ENCODE assay signal across 13 cellular contexts in the genomic region with DNA sequence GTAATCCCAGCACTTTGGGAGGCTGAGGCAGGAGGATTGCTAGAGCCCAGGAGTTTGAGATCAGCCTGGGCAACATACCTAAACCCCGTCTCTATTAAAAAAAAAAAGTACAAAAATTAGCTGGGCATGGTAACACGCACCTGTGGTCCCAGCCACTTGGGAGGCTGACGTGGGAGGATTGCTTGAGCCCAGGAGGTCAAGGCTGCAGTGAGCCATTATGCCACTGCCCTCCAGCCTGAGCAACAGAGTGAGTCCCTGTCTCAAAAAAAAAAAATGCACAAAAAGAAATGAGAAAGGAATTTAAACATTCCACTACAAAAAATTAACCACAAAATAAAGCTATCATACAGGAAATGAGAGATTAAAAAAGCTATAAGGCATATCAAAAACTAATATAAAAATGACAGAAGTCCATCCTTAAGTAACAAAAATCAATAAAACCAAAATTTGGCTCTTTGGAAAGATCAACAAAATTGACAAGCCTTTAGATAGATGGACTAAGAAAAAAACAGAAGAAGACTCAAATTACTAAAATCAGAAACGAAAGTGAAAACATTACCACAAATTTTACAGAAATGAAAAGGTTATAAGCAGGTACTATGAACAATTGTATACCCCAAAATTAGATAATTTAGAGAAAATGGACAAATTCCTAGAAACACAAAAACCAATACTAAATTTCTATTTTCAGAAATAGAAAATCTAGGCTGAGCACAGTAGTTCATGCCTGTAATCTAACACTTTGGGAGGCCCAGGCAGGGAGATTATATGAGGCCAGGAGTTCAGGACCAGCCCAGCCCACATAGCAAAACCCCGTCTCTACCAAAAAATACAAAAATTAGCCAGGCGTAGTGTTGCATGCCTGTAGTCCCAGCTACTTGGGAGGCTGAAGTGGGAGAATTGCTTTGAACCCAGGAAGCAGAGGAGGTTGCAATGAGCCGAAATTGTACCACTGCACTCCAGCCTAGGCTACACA. TPM values are rescaled to one million over a fixed set of nuclear protein-coding genes. Genes with fewer than 3 reads are reported as not detected.
A peak's percentile ranks its signal among the peaks of the same experiment; 100 is the strongest.
DNase-seq lines count a peak whose midpoint lies in the region; ATAC-seq, FAIRE-seq and TF ChIP-seq lines count a peak whose summit lies in the region.
"Had no signal": no experiment of that assay in that cellular context is flagged by ENCODE, and none has a peak within 500 bp of the region (broad histone marks: within the 10 kb centered on the region; RNA-seq: fewer than 3 reads in every experiment).

No MANE protein-coding gene starts in this region.

- DNase-seq in activated CD8-positive, alpha-beta T cell treated with anti-CD3 and anti-CD28 coated beads, Interleukin-2, amount 10 ng/mL, durations not matched to agents 7 days and 5 days, result no peak
- DNase-seq in NCI-H1105 treated with DMSO at 0.1 percent for 48 hours (lab: John Stamatoyannopoulos, UW) (no peak), progenitor cell of endocrine pancreas (ENCODE audit: low spot score, unreplicated experiment) (no peak), D721Med (ENCODE audit: insufficient read length, low spot score) (no peak), RCC 7860 (ENCODE audit: low spot score) (no peak)
- DNase-seq: anterior cingulate cortex, NCI-H2081, retina had no signal

- H3K4me3 Mint-ChIP-seq in activated CD8-positive, alpha-beta T cell treated with anti-CD3 and anti-CD28 coated beads, Interleukin-2, amount 10 ng/mL, durations not matched to agents 7 days and 5 days, result peak overlapping the region; percentile 22
- no peak overlapping the region for H3K4me3 Mint-ChIP-seq in progenitor cell of endocrine pancreas (ENCODE audit: low read depth)

- peaks cover 13% of the 10 kb centered on the region for H3K36me3 Mint-ChIP-seq in activated CD8-positive, alpha-beta T cell treated with anti-CD3 and anti-CD28 coated beads, Interleukin-2, amount 10 ng/mL, durations not matched to agents 7 days and 5 days (ENCODE audit: low read depth)
- H3K36me3 Mint-ChIP-seq in progenitor cell of endocrine pancreas (ENCODE audit: insufficient read depth), result peaks cover 4% of the 10 kb centered on the region

- ATAC-seq in GM18519 (IDR thresholded peaks at IDR 0.05; ENCODE audit: low FRiP score, unreplicated experiment) (peak; percentile 64), GM21447 (IDR thresholded peaks at IDR 0.05; ENCODE audit: unreplicated experiment) (peak; percentile 83), HG03095 (IDR thresholded peaks at IDR 0.05; ENCODE audit: unreplicated experiment) (peak; percentile 87)
- ATAC-seq in activated CD8-positive, alpha-beta T cell treated with anti-CD3 and anti-CD28 coated beads, Interleukin-2, amount 10 ng/mL, durations not matched to agents 7 days and 5 days, result peak; percentile 47

- TF ChIP-seq CTCF in progenitor cell of endocrine pancreas (IDR thresholded peaks at IDR 0.05; ENCODE audit: unreplicated experiment) (no peak), D721Med (IDR thresholded peaks at IDR 0.05; ENCODE audit: insufficient read depth, missing control alignments) (no peak)

- peaks cover 16% of the 10 kb centered on the region for H3K9me3 Mint-ChIP-seq in activated CD8-positive, alpha-beta T cell treated with anti-CD3 and anti-CD28 coated beads, Interleukin-2, amount 10 ng/mL, durations not matched to agents 7 days and 5 days (ENCODE audit: insufficient read depth)
- H3K9me3 Mint-ChIP-seq in progenitor cell of endocrine pancreas (ENCODE audit: low read depth), result peaks cover 23% of the 10 kb centered on the region

- peaks cover 20% of the 10 kb centered on the region for H3K4me1 Mint-ChIP-seq in activated CD8-positive, alpha-beta T cell treated with anti-CD3 and anti-CD28 coated beads, Interleukin-2, amount 10 ng/mL, durations not matched to agents 7 days and 5 days (ENCODE audit: low read depth)
- peaks cover 7% of the 10 kb centered on the region for H3K4me1 Mint-ChIP-seq in progenitor cell of endocrine pancreas (ENCODE audit: low read depth)

- FAIRE-seq in D721Med (lab: Jason Lieb, UNC) (no peak), RCC 7860 (lab: Jason Lieb, UNC) (no peak)
- FAIRE-seq: endothelial cell of umbilical vein, urothelium cell line had no signal

- POLR2A ChIA-PET in activated CD8-positive, alpha-beta T cell treated with anti-CD3 and anti-CD28 coated beads, Interleukin-2, amount 10 ng/mL, durations not matched to agents 7 days and 5 days (lab: Charles Lee), result no interaction called here

- H3K27ac Mint-ChIP-seq in activated CD8-positive, alpha-beta T cell treated with anti-CD3 and anti-CD28 coated beads, Interleukin-2, amount 10 ng/mL, durations not matched to agents 7 days and 5 days, result no peak overlapping the region
- H3K27ac Mint-ChIP-seq in progenitor cell of endocrine pancreas, result no peak overlapping the region

- peaks cover 15% of the 10 kb centered on the region for H3K27me3 Mint-ChIP-seq in activated CD8-positive, alpha-beta T cell treated with anti-CD3 and anti-CD28 coated beads, Interleukin-2, amount 10 ng/mL, durations not matched to agents 7 days and 5 days (ENCODE audit: low read depth)
- H3K27me3 Mint-ChIP-seq in progenitor cell of endocrine pancreas, result peaks cover under 1% of the 10 kb centered on the region

- CTCF ChIA-PET in activated CD8-positive, alpha-beta T cell treated with anti-CD3 and anti-CD28 coated beads, Interleukin-2, amount 10 ng/mL, durations not matched to agents 7 days and 5 days (lab: Charles Lee), result interaction anchor here (1.0 to 1.5 kb wide), 2 partner anchors 14 to 15 kb away, joined by 3 to 5 read pairs; no protein-coding TSS in a partner anchor

RNA-seq across cellular contexts. Expression of gene NANOS1, which starts 42.4 kb away (rescaled TPM):
- total RNA-seq in activated CD8-positive, alpha-beta T cell treated with anti-CD3 and anti-CD28 coated beads, Interleukin-2, amount 10 ng/mL, durations not matched to agents 7 days and 5 days, result under 1 TPM; 0.08 to 0.13 TPM
- total RNA-seq in progenitor cell of endocrine pancreas, result 2.7 and 3.5 TPM in 2 replicates
